9 cellular contexts compared by ENCODE assay signal in the genomic region with DNA sequence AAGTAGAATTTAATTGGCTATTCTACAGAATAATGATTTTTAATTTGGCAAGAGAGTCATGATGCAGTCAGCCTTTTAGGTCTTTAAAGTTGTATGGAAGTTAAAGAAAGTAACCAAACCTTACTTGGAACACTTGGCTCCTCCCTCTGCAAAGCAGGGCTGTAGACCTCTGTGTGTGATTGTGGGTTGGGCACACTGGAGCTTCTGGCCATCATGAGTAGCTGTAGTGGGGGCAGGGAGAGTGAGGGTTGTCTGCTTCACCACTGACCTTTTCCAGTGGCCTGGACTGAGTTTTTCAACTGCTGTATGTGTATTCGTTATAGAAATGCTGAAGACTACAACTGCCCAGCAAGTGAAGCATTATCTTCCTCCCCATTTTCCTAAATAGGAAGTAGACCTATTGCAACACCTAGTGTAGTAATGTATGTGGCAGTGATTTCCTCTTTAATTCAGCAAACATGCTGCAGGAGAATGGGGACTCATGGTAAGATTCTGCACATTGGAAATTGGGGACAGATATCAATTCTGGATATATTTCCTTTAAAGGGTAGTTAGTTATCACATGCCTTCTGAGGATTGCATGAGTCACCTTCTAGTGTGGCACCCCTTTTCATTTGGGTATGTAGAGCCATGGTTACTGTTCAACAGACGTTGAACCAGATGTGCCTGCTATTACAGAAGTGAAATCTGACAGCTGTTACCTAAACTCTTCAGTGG.
DNase-seq lines count a peak whose midpoint lies in the region; ATAC-seq and TF ChIP-seq lines count a peak whose summit lies in the region.
"Had no signal": no experiment of that assay in that cellular context is flagged by ENCODE, and none has a peak within 500 bp of the region (broad histone marks: within the 10 kb centered on the region; RNA-seq: fewer than 3 reads in every experiment).

No MANE protein-coding gene starts in this region.

- intact Hi-C loops in MCF 10A (cut with micrococcal nuclease), result no loop called here
- intact Hi-C loops in mammary epithelial cell (cut with micrococcal nuclease), result no loop called here

- H3K4me1 ChIP-seq in mammary epithelial cell (ENCODE audit: insufficient read depth, low read length), result peaks cover 11% of the 10 kb centered on the region

- H3K27me3 ChIP-seq in mammary epithelial cell (ENCODE audit: insufficient read depth, low read length) (no peaks in the 10 kb centered on the region), SU-DHL-6 (ENCODE audit: low read length) (no peaks in the 10 kb centered on the region)

- CTCF ChIA-PET in MCF 10A (lab: Yijun Ruan, JAX), result interaction anchor here (0.8 kb wide), 1 partner anchor 75 kb away, joined by 3 read pairs; no protein-coding TSS in a partner anchor
- CTCF ChIA-PET in mammary epithelial cell (lab: Charles Lee; ENCODE audit: low non-redundant PET), result no interaction called here

- H3K4me2 ChIP-seq in mammary epithelial cell (ENCODE audit: insufficient read depth, low read depth, low read length), result no peak overlapping the region
- no peak overlapping the region for H3K4me2 ChIP-seq in SU-DHL-6 (ENCODE audit: low read depth, low read length, poor library complexity, severe bottlenecking)

- H3K9me3 ChIP-seq in mammary epithelial cell (replicated peaks; ENCODE audit: insufficient read depth, low read length) (no peaks in the 10 kb centered on the region), SU-DHL-6 (ENCODE audit: insufficient read depth, low read length) (no peaks in the 10 kb centered on the region)

- POLR2A ChIA-PET in MCF 10A (lab: Yijun Ruan, JAX), result interaction anchor here (0.9 to 1.5 kb wide), 2 partner anchors 9 to 26 kb away, joined by 3 read pairs; no protein-coding TSS in a partner anchor

- H4K20me1 ChIP-seq in mammary epithelial cell (ENCODE audit: insufficient read depth, low read length) (peaks cover under 1% of the 10 kb centered on the region), SU-DHL-6 (ENCODE audit: low read depth, low read length) (peaks cover 2% of the 10 kb centered on the region)

- TF ChIP-seq CTCF in MCF 10A (IDR thresholded peaks at IDR 0.05; ENCODE audit: unreplicated experiment), result no peak
- no peak for TF ChIP-seq CTCF in mammary epithelial cell (conservative IDR thresholded peaks at IDR 0.05 in 1 of 2, IDR thresholded peaks at IDR 0.05 in 1 of 2; ENCODE audit: extremely low read depth in 1 of 2, insufficient read depth in 1 of 2, low read depth in 1 of 2, low read length in 2 of 2)
- no peak for TF ChIP-seq CTCF in SU-DHL-6 (IDR thresholded peaks at IDR 0.05; ENCODE audit: insufficient read depth, low read length, poor library complexity, severe bottlenecking)

- H3K79me2 ChIP-seq in mammary epithelial cell (ENCODE audit: insufficient read depth, low read length) (peaks cover 90% of the 10 kb centered on the region), SU-DHL-6 (ENCODE audit: insufficient read depth, low read length) (peaks cover 55% of the 10 kb centered on the region; the same call in 1 of the 2 replicates)

- DNase-seq in MCF 10A (ENCODE audit: unreplicated experiment) (no peak), mammary epithelial cell (no peak), SW 1271 (lab: John Stamatoyannopoulos, UW) (no peak), NCI-H1417 treated with DMSO at 0.1 percent for 48 hours (lab: John Stamatoyannopoulos, UW) (no peak), NCI-H510A treated with DMSO at 0.1 percent for 48 hours (lab: John Stamatoyannopoulos, UW) (no peak)
- no peak for DNase-seq in stimulated activated naive B cell treated with anti-CD40 and anti-IgM and Interleukin-4, amounts not matched to agents 10 μg/mL and 1 μg/mL and 100 μg/mL, for 72 hours
- DNase-seq: activated T-cell treated with anti-CD3 and anti-CD28 coated beads for 4 hours had no signal

- H3K27ac ChIP-seq in mammary epithelial cell (ENCODE audit: insufficient read depth, low read depth, low read length) (no peak overlapping the region), SU-DHL-6 (ENCODE audit: low read depth, low read length) (0 out of 2 replicates have a peak overlapping the region, but pooled peaks have one; percentile 3)

- H3K27ac Mint-ChIP-seq in MCF 10A (ENCODE audit: low read depth, unreplicated experiment), result peak overlapping the region; percentile 35
- H3K27ac Mint-ChIP-seq in stimulated activated naive B cell treated with anti-CD40 and anti-IgM and Interleukin-4, amounts not matched to agents 10 μg/mL and 1 μg/mL and 100 μg/mL, for 72 hours, result peak overlapping the region; percentile 80

- H3K4me3 ChIP-seq in mammary epithelial cell (replicated peaks in 1 of 3; ENCODE audit: insufficient read depth in 1 of 3, low read depth in 2 of 3, low read length in 3 of 3) (no peak overlapping the region), SU-DHL-6 (ENCODE audit: insufficient read depth, low read length, poor library complexity, severe bottlenecking) (no peak overlapping the region)

- no peak overlapping the region for H3K9ac ChIP-seq in mammary epithelial cell (ENCODE audit: insufficient read depth, low read length)
- H3K9ac ChIP-seq in SU-DHL-6 (ENCODE audit: low read length), result no peak overlapping the region

- no peaks in the 10 kb centered on the region for H3K9me2 ChIP-seq in SU-DHL-6 (replicated peaks; ENCODE audit: insufficient read depth, low read length)

- H2AFZ ChIP-seq in mammary epithelial cell (ENCODE audit: low read depth, low read length) (no peak overlapping the region), SU-DHL-6 (ENCODE audit: low read depth, low read length, severe bottlenecking) (no peak overlapping the region)

- dilution Hi-C loops in mammary epithelial cell (cut with HindIII; ENCODE audit: low sequenced_read_pairs), result no loop called here

- H3K4me3 Mint-ChIP-seq in MCF 10A (ENCODE audit: unreplicated experiment), result no peak overlapping the region
- H3K4me3 Mint-ChIP-seq in stimulated activated naive B cell treated with anti-CD40 and anti-IgM and Interleukin-4, amounts not matched to agents 10 μg/mL and 1 μg/mL and 100 μg/mL, for 72 hours, result no peak overlapping the region

- H3K36me3 ChIP-seq in mammary epithelial cell (ENCODE audit: insufficient read depth, low read length) (no peaks in the 10 kb centered on the region), SU-DHL-6 (ENCODE audit: low read length) (no peaks in the 10 kb centered on the region)

- ATAC-seq in HG03064 (IDR thresholded peaks at IDR 0.05; ENCODE audit: low read depth, unreplicated experiment), result peak; percentile 86
- ATAC-seq in stimulated activated naive B cell treated with anti-CD40 and anti-IgM and Interleukin-4, amounts not matched to agents 10 μg/mL and 1 μg/mL and 100 μg/mL, for 72 hours (replicated peaks), result peak; percentile 75 to 89

- H3F3A ChIP-seq in SU-DHL-6 (ENCODE audit: insufficient read depth), result no peaks in the 10 kb centered on the region

- no peaks in the 10 kb centered on the region for H3K9me3 Mint-ChIP-seq in MCF 10A (ENCODE audit: unreplicated experiment)
- no peaks in the 10 kb centered on the region for H3K9me3 Mint-ChIP-seq in stimulated activated naive B cell treated with anti-CD40 and anti-IgM and Interleukin-4, amounts not matched to agents 10 μg/mL and 1 μg/mL and 100 μg/mL, for 72 hours

- in situ Hi-C loops in mammary epithelial cell (cut with MboI; ENCODE audit: low sequenced_read_pairs in 2 of 2), result no loop called here

- 76% methylated on average over 2 of the region's 2 CpGs for WGBS in mammary epithelial cell (ENCODE audit: low coverage, missing lambda C conversion rate)

- BruUV-seq in MCF 10A (replicated peaks; lab: Mats Ljungman, UMichigan) (no TSS peak), mammary epithelial cell (replicated peaks; lab: Mats Ljungman, UMichigan) (no TSS peak)

- no peaks in the 10 kb centered on the region for H3K27me3 Mint-ChIP-seq in MCF 10A (ENCODE audit: insufficient read depth, unreplicated experiment)
- no peaks in the 10 kb centered on the region for H3K27me3 Mint-ChIP-seq in stimulated activated naive B cell treated with anti-CD40 and anti-IgM and Interleukin-4, amounts not matched to agents 10 μg/mL and 1 μg/mL and 100 μg/mL, for 72 hours

- peaks cover 14% of the 10 kb centered on the region for H3K36me3 Mint-ChIP-seq in MCF 10A (ENCODE audit: insufficient read depth, unreplicated experiment)
- peaks cover 22 to 52% of the 10 kb centered on the region in 2 donors for H3K36me3 Mint-ChIP-seq in stimulated activated naive B cell treated with anti-CD40 and anti-IgM and Interleukin-4, amounts not matched to agents 10 μg/mL and 1 μg/mL and 100 μg/mL, for 72 hours

- peaks cover 24% of the 10 kb centered on the region for H3K4me1 Mint-ChIP-seq in MCF 10A (ENCODE audit: insufficient read depth, unreplicated experiment)
- H3K4me1 Mint-ChIP-seq in stimulated activated naive B cell treated with anti-CD40 and anti-IgM and Interleukin-4, amounts not matched to agents 10 μg/mL and 1 μg/mL and 100 μg/mL, for 72 hours, result peaks cover 25 to 47% of the 10 kb centered on the region in 2 donors
